Comparison of ENCODE assay signal across 11 cellular contexts in the genomic region with DNA sequence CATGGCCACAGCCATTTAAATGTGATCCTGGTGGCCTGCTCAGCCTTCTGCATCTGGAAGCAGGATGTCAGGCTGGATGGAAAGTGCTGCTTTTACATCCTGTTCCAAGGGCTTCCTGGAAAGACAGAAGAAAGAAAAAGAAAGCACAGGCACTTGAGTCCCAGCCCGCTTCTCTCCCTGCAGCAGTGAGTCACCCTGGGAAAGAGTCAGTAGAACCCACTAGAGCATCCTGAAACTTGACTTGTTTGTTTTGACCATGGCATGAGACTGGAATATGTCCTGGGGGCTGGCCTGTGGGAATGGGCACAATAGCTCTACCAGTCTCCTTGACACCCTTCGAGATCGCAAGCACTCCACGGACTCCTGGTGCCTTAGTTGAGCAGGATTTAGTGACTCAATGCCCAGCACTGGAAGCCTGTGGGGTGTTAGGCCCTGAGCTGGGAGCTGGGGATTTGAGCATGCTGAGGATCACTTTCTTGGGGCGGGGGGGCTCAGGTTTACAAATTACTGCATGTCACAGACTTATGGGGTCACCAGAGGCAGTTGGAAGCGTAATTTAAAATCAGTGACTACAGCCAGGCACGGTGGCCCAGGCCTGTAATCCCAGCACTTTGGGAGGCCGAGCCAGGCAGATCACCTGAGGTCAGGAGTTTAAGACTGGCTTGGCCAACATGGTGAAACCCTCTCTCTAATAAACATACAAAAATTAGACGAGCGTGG. TPM values are rescaled to one million over a fixed set of nuclear protein-coding genes. Genes with fewer than 3 reads are reported as not detected.
DNase-seq lines count a peak whose midpoint lies in the region; ATAC-seq, FAIRE-seq and TF ChIP-seq lines count a peak whose summit lies in the region.
"Had no signal": no experiment of that assay in that cellular context is flagged by ENCODE, and none has a peak within 500 bp of the region (broad histone marks: within the 10 kb centered on the region; RNA-seq: fewer than 3 reads in every experiment).

No MANE protein-coding gene starts in this region.

- H2AFZ ChIP-seq in PC-3 (ENCODE audit: low read length) (0 out of 2 replicates have a peak overlapping the region, but pooled peaks have one; percentile 35), endothelial cell of umbilical vein (ENCODE audit: low read depth, low read length) (no peak overlapping the region)

- H3K9me2 ChIP-seq in PC-3 (replicated peaks; ENCODE audit: low read length), result no peaks in the 10 kb centered on the region

- no peaks in the 10 kb centered on the region for H3K9me3 ChIP-seq in PC-3 (ENCODE audit: low read length)
- no peaks in the 10 kb centered on the region for H3K9me3 ChIP-seq in endothelial cell of umbilical vein (replicated peaks; ENCODE audit: control insufficient read depth, insufficient read depth, low read length)
- no peaks in the 10 kb centered on the region for H3K9me3 ChIP-seq in mesodermal cell (ENCODE audit: control insufficient read depth, low read length)
- no peaks in the 10 kb centered on the region for H3K9me3 ChIP-seq in lower lobe of right lung

- TF ChIP-seq CTCF in PC-3 (conservative IDR thresholded peaks at IDR 0.05; ENCODE audit: low read depth, low read length) (no peak), endothelial cell of umbilical vein (IDR thresholded peaks at IDR 0.05; ENCODE audit: extremely low read depth in 1 of 2, insufficient read depth in 1 of 2, low read depth in 1 of 2, low read length in 2 of 2) (no peak), lower lobe of right lung (IDR thresholded peaks at IDR 0.05) (no peak)

- H3K27me3 ChIP-seq in PC-3 (ENCODE audit: low read length) (no peaks in the 10 kb centered on the region), endothelial cell of umbilical vein (ENCODE audit: control insufficient read depth in 2 of 2, insufficient read depth in 2 of 2, low read length in 2 of 2) (peaks cover 0 to 11% of the 10 kb centered on the region in 2 experiments), lower lobe of right lung (ENCODE audit: low read depth) (no peaks in the 10 kb centered on the region)

- H3F3A ChIP-seq in PC-3 (ENCODE audit: low read length, unreplicated experiment), result no peaks in the 10 kb centered on the region

- no peak overlapping the region; the same call in 1 of the 2 replicates for H3K9ac ChIP-seq in PC-3 (ENCODE audit: low read length)
- H3K9ac ChIP-seq in endothelial cell of umbilical vein (replicated peaks; ENCODE audit: extremely low read depth, insufficient read depth, low read length), result no peak overlapping the region

- no peaks in the 10 kb centered on the region for H3K9me1 ChIP-seq in endothelial cell of umbilical vein (replicated peaks; ENCODE audit: control insufficient read depth, extremely low read depth, insufficient read depth, low read length)

- FAIRE-seq in endothelial cell of umbilical vein (lab: Jason Lieb, UNC), result peak; percentile 82

- no peak overlapping the region for H3K4me3 ChIP-seq in PC-3 (ENCODE audit: low read length)
- H3K4me3 ChIP-seq in endothelial cell of umbilical vein (replicated peaks in 1 of 3; ENCODE audit: insufficient read depth in 1 of 3, low read depth in 1 of 3, low read length in 3 of 3), result no peak overlapping the region
- H3K4me3 ChIP-seq in mesodermal cell (ENCODE audit: extremely low read depth, insufficient read depth, low read length, poor library complexity, severe bottlenecking), result no peak overlapping the region
- H3K4me3 ChIP-seq in lower lobe of right lung, result no peak overlapping the region

- dilution Hi-C loops in endothelial cell of umbilical vein (cut with MboI; ENCODE audit: extremely low pct_ligation_motif_present, low sequenced_read_pairs), result no loop called here

- DNase-seq in AG08395 (ENCODE audit: low spot score), result peak; percentile 80
- peak; percentile 71 for DNase-seq in PC-3
- peak; percentile 54 for DNase-seq in endothelial cell of umbilical vein (ENCODE audit: low read depth, low spot score)
- no peak for DNase-seq in lower lobe of right lung
- no peak for DNase-seq in NCI-H1436 treated with DMSO at 0.1 percent for 48 hours (lab: John Stamatoyannopoulos, UW)
- DNase-seq: central memory CD4-positive, alpha-beta T cell; natural killer cell; NCI-H1436 had no signal

- POLR2A ChIA-PET in PC-3 (lab: Charles Lee; ENCODE audit: unreplicated experiment) (no interaction called here), endothelial cell of umbilical vein (lab: Charles Lee) (no interaction called here)

- intact Hi-C loops in PC-3 (cut with micrococcal nuclease) (no loop called here), endothelial cell of umbilical vein (cut with micrococcal nuclease) (no loop called here), lower lobe of right lung (cut with DNase I) (no loop called here)

- ATAC-seq in PC-3 (peak; percentile 75), HG02973 (IDR thresholded peaks at IDR 0.05; ENCODE audit: unreplicated experiment) (no peak), lower lobe of right lung (no peak), GM21360 (IDR thresholded peaks at IDR 0.05; ENCODE audit: unreplicated experiment) (no peak)
- ATAC-seq: natural killer cell had no signal

- H3K36me3 ChIP-seq in PC-3 (ENCODE audit: low read depth, low read length), result no peaks in the 10 kb centered on the region
- H3K36me3 ChIP-seq in endothelial cell of umbilical vein (ENCODE audit: control insufficient read depth in 2 of 2, extremely low read depth in 1 of 2, insufficient read depth in 2 of 2, low read length in 2 of 2), result no peaks in the 10 kb centered on the region
- H3K36me3 ChIP-seq in mesodermal cell (ENCODE audit: control insufficient read depth, insufficient read depth, low read length), result no peaks in the 10 kb centered on the region
- H3K36me3 ChIP-seq in lower lobe of right lung, result no peaks in the 10 kb centered on the region

- peak overlapping the region; percentile 44 for H3K4me2 ChIP-seq in PC-3 (ENCODE audit: low read length)
- H3K4me2 ChIP-seq in endothelial cell of umbilical vein (ENCODE audit: insufficient read depth, low read length), result no peak overlapping the region

- CTCF ChIA-PET in PC-3 (lab: Charles Lee), result no interaction called here
- CTCF ChIA-PET in endothelial cell of umbilical vein (lab: Charles Lee), result interaction anchor here (1.0 to 3.1 kb wide), 2 partner anchors 22 to 59 kb away, joined by 5 to 8 read pairs; a partner anchor contains a TSS

- H3K79me2 ChIP-seq in PC-3 (ENCODE audit: low read length), result no peaks in the 10 kb centered on the region
- no peaks in the 10 kb centered on the region for H3K79me2 ChIP-seq in endothelial cell of umbilical vein (ENCODE audit: control insufficient read depth, insufficient read depth, low read length)

- H3K27ac ChIP-seq in PC-3 (ENCODE audit: low read length), result peak overlapping the region; percentile 67
- H3K27ac ChIP-seq in endothelial cell of umbilical vein (ENCODE audit: insufficient read depth, low read depth, low read length), result no peak overlapping the region
- peak overlapping the region; percentile 68 for H3K27ac ChIP-seq in mesodermal cell (ENCODE audit: low read depth, low read length, severe bottlenecking)
- no peak overlapping the region for H3K27ac ChIP-seq in lower lobe of right lung

- no peaks in the 10 kb centered on the region for H4K20me1 ChIP-seq in PC-3 (ENCODE audit: low read length)
- peaks cover 2% of the 10 kb centered on the region for H4K20me1 ChIP-seq in endothelial cell of umbilical vein (replicated peaks; ENCODE audit: control insufficient read depth, extremely low read depth, insufficient read depth, low read length)

- BruUV-seq in PC-3 (replicated peaks; lab: Mats Ljungman, UMichigan) (no TSS peak), endothelial cell of umbilical vein (replicated peaks; lab: Mats Ljungman, UMichigan) (no TSS peak)

- H3K4me1 ChIP-seq in PC-3 (ENCODE audit: insufficient read depth, low read length), result peaks cover 22% of the 10 kb centered on the region
- H3K4me1 ChIP-seq in endothelial cell of umbilical vein (ENCODE audit: control insufficient read depth, extremely low read depth, insufficient read depth, low read length), result peaks cover 2% of the 10 kb centered on the region
- H3K4me1 ChIP-seq in mesodermal cell (ENCODE audit: control insufficient read depth, insufficient read depth, low read length, poor library complexity, severe bottlenecking), result peaks cover 26% of the 10 kb centered on the region
- peaks cover 10% of the 10 kb centered on the region for H3K4me1 ChIP-seq in lower lobe of right lung

- WGBS in mesodermal cell (ENCODE audit: insufficient coverage in 2 of 2), 2 experiments, result 92 to 93% methylated on average over 8 to 9 of the region's 10 CpGs

- no peak for TF ChIP-seq POLR2A in endothelial cell of umbilical vein (IDR thresholded peaks at IDR 0.05; ENCODE audit: low read depth, low read length)

TF ChIP-seq in endothelial cell of umbilical vein, 7 proteins besides CTCF, POLR2A, EP300 and RAD21 (continues in another document):
- TF ChIP-seq JUN (IDR thresholded peaks at IDR 0.05; ENCODE audit: borderline replicate concordance, insufficient read depth, insufficient read length, low read depth) (peak; percentile 25), MYC (IDR thresholded peaks at IDR 0.05; ENCODE audit: low read depth, low read length) (no peak), EZH2 (IDR thresholded peaks at IDR 0.05; ENCODE audit: borderline replicate concordance, low read depth, low read length, severe bottlenecking) (no peak)

RNA-seq across cellular contexts. Expression of a gene that starts 22.1 kb away (rescaled TPM):
- total RNA-seq in PC-3 (2014; rRNA removed) (33.9 and 38.0 TPM in 2 replicates), endothelial cell of umbilical vein (36.4 and 40.1 TPM in 2 replicates), lower lobe of right lung (51.6 TPM)
- polyA plus RNA-seq in endothelial cell of umbilical vein, result 15.1 and 17.1 TPM in 2 replicates
- polyA plus RNA-seq in endothelial cell of umbilical vein (2011; cell fraction: cytosol; rRNA removed), result 18.5 and 19.1 TPM in 2 replicates
- 11.9 and 16.8 TPM in 2 replicates for polyA plus RNA-seq in endothelial cell of umbilical vein (2011; cell fraction: nucleus; rRNA removed)
- polyA plus RNA-seq in endothelial cell of umbilical vein (2012), result 26.7 and 33.7 TPM in 2 replicates
- 33.1 and 38.6 TPM in 2 replicates for polyA minus RNA-seq in endothelial cell of umbilical vein
- 25.4 TPM for polyA minus RNA-seq in endothelial cell of umbilical vein (2011; cell fraction: cytosol; rRNA and poly(A)+ RNA removed)
- polyA minus RNA-seq in endothelial cell of umbilical vein (2011; cell fraction: nucleus; rRNA and poly(A)+ RNA removed), result 18.2 and 24.7 TPM in 2 replicates
- 57.9 TPM for polyA plus RNA-seq in mesodermal cell (2013, experiment 1 of 2)
- 58.8 TPM for polyA plus RNA-seq in mesodermal cell (2013, experiment 2 of 2)

RNA-seq across cellular contexts. Expression of a gene that starts 58.6 kb away (rescaled TPM):
- total RNA-seq in PC-3 (2014; rRNA removed) (2.7 and 3.4 TPM in 2 replicates), endothelial cell of umbilical vein (1.4 and 1.7 TPM in 2 replicates), lower lobe of right lung (7.9 TPM)
- polyA plus RNA-seq in endothelial cell of umbilical vein, result 0.61 and 0.75 TPM in 2 replicates
- 0.79 and 1.0 TPM in 2 replicates for polyA plus RNA-seq in endothelial cell of umbilical vein (2011; cell fraction: cytosol; rRNA removed)
- polyA plus RNA-seq in endothelial cell of umbilical vein (2011; cell fraction: nucleus; rRNA removed), result 0.91 and 1.2 TPM in 2 replicates
- polyA plus RNA-seq in endothelial cell of umbilical vein (2012), result 0.50 and 0.83 TPM in 2 replicates
- 0.68 and 0.85 TPM in 2 replicates for polyA minus RNA-seq in endothelial cell of umbilical vein
- not detected for polyA minus RNA-seq in endothelial cell of umbilical vein (2011; cell fraction: cytosol; rRNA and poly(A)+ RNA removed)
- polyA minus RNA-seq in endothelial cell of umbilical vein (2011; cell fraction: nucleus; rRNA and poly(A)+ RNA removed), result 0.38 TPM in 1 of 2 replicates, not detected in the other
- 11.4 TPM for polyA plus RNA-seq in mesodermal cell (2013, experiment 1 of 2)
- polyA plus RNA-seq in mesodermal cell (2013, experiment 2 of 2), result 13.4 TPM

Comparison
In these comparisons a context has a peak if more than half of its experiments do, and no peak if none do; other contexts are left out.
1. DNase-seq: peak in AG08395 (single experiment), PC-3 (single experiment) and endothelial cell of umbilical vein (single experiment); none in lower lobe of right lung (single experiment) and NCI-H1436 treated with DMSO at 0.1 percent for 48 hours (single experiment).
2. H3K27ac ChIP-seq: peak in PC-3 (single experiment) and mesodermal cell (single experiment); none in endothelial cell of umbilical vein (single experiment) and lower lobe of right lung (single experiment).